28 cellular contexts compared by ENCODE assay signal in genomic region chr6:112114577-112115223, GRCh38.
"Had no signal": no experiment of that assay in that cellular context is flagged by ENCODE, and none has a peak within 500 bp of the region (broad histone marks: within the 10 kb centered on the region; RNA-seq: fewer than 3 reads in every experiment).

No MANE protein-coding gene starts in this region.

- H3K4me3 ChIP-seq: esophagus squamous epithelium, heart right ventricle, lung, ovary, smooth muscle cell, stomach, testis, tibial artery had no signal

- H3K4me1 Mint-ChIP-seq: memory B cell, natural killer cell had no signal

- H3K4me3 Mint-ChIP-seq: effector memory CD8-positive, alpha-beta T cell; memory B cell; natural killer cell; stimulated activated effector memory CD8-positive, alpha-beta T cell treated with anti-CD3 and anti-CD28 coated beads, Interleukin-12 subunit alpha, Interleukin-12 subunit beta, amount 100 ng/mL, for 72 hours; type B pancreatic cell had no signal

- H3K27me3 ChIP-seq: esophagus squamous epithelium, heart right ventricle, ovary, stomach, testis, tibial artery had no signal

- H3K27ac ChIP-seq: esophagus squamous epithelium, ovary, stomach, testis, tibial artery had no signal

- H3K9me3 ChIP-seq: esophagus squamous epithelium, heart right ventricle, ovary, stomach, testis, tibial artery had no signal

- H3K36me3 ChIP-seq: ovary had no signal

- DNase-seq: cortex of kidney; effector memory CD8-positive, alpha-beta T cell; erythroblast; esophagus squamous epithelium; foreskin melanocyte; glutamatergic neuron; heart right ventricle; hippocampal formation; islet precursor cell; kidney glomerular epithelial cell; left colon; left ventricle myocardium superior; natural killer cell; occipital lobe; ovary; stimulated activated CD4-positive, alpha-beta T cell treated with anti-CD3 and anti-CD28 coated beads, Interleukin-12 subunit alpha, Interleukin-12 subunit beta, amount 100 ng/mL, for 4 hours; stimulated activated CD4-positive, alpha-beta T cell treated with anti-CD3 and anti-CD28 coated beads, Interleukin-1b, Interleukin-23, amount 100 ng/mL, for 48 hours; stimulated activated CD4-positive, alpha-beta T cell treated with anti-CD3 and anti-CD28 coated beads, Interleukin-4, amount 100 ng/mL, for 1 hour; stimulated activated naive CD4-positive, alpha-beta T cell treated with Interleukin-2 at 50 U/mL for 16 hours; stomach; substantia nigra; testis; tibial artery had no signal

- H3K36me3 Mint-ChIP-seq: memory B cell; natural killer cell; stimulated activated effector memory CD8-positive, alpha-beta T cell treated with anti-CD3 and anti-CD28 coated beads, Interleukin-12 subunit alpha, Interleukin-12 subunit beta, amount 100 ng/mL, for 72 hours; type B pancreatic cell had no signal

- H3K9me3 Mint-ChIP-seq: effector memory CD8-positive, alpha-beta T cell; memory B cell; natural killer cell; stimulated activated effector memory CD8-positive, alpha-beta T cell treated with anti-CD3 and anti-CD28 coated beads, Interleukin-12 subunit alpha, Interleukin-12 subunit beta, amount 100 ng/mL, for 72 hours; type B pancreatic cell had no signal

- H3K27me3 Mint-ChIP-seq: type B pancreatic cell had no signal

- H3K4me1 ChIP-seq: esophagus squamous epithelium, testis, tibial artery had no signal

- H3K27ac Mint-ChIP-seq: effector memory CD8-positive, alpha-beta T cell; memory B cell; natural killer cell; stimulated activated effector memory CD8-positive, alpha-beta T cell treated with anti-CD3 and anti-CD28 coated beads, Interleukin-12 subunit alpha, Interleukin-12 subunit beta, amount 100 ng/mL, for 72 hours; type B pancreatic cell had no signal
